In the genomic region with DNA sequence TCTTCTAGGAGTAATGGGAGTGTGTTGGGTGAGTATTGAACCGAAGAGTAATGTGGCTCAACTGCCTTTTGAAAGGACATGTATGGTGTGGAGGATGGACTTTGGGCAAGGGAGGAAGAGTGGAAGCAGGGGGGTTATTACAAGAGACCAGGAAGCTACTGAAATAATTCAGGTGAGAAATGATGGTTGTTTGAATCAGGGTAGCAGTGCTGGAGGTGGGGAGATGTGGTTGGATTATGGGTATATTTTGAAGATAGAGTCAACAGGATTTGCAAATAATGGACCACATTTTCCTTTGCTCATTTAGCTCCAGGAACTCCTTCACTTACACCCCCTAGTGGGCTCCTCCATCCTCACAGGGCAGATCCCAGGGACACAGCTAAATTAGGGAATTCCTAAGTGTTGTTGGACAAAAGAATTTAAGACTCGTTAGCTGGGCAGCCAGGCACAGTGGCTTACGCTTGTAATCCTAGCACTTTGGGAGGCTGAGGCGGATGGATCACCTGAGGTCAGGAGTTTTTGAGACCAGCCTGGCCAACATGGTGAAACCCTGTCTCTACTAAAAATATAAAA, we compare ENCODE assay signal across 1 cellular context.
A peak's percentile ranks its signal among the peaks of the same experiment; 100 is the strongest.
TF ChIP-seq lines count a peak whose summit lies in the region.

No MANE protein-coding gene starts in this region.

TF ChIP-seq in IMR-90, 13 proteins besides CTCF, POLR2A, EP300 and RAD21:
- TF ChIP-seq NFE2L2 (IDR thresholded peaks at IDR 0.05; ENCODE audit: low read depth, low read length) = no peak
- peak; percentile 62 for TF ChIP-seq SMC3 (IDR thresholded peaks at IDR 0.05; ENCODE audit: low read depth, low read length)
